ENCODE assay signal across 9 cellular contexts in genomic region chr5:159052282-159053011, GRCh38. TPM values are rescaled to one million over a fixed set of nuclear protein-coding genes. Genes with fewer than 3 reads are reported as not detected.
DNase-seq lines count a peak whose midpoint lies in the region; ATAC-seq, FAIRE-seq and TF ChIP-seq lines count a peak whose summit lies in the region.
"Had no signal": no experiment of that assay in that cellular context is flagged by ENCODE, and none has a peak within 500 bp of the region (broad histone marks: within the 10 kb centered on the region; RNA-seq: fewer than 3 reads in every experiment).

No MANE protein-coding gene starts in this region.

- peak overlapping the region; percentile 84 for H3K4me3 Mint-ChIP-seq in glutamatergic neuron (ENCODE audit: unreplicated experiment)
- peak overlapping the region in 1 of 3 donors; percentile 49 for H3K4me3 Mint-ChIP-seq in T-cell

- FAIRE-seq in GM19239 (lab: Jason Lieb, UNC): peak; percentile 94

- H3K4me1 ChIP-seq in NT2/D1 (ENCODE audit: insufficient read depth, insufficient read length): no peaks in the 10 kb centered on the region
- peaks cover 0 to 29% (median 18%) of the 10 kb centered on the region in 4 donors for H3K4me1 ChIP-seq in stomach

- POLR2A ChIA-PET in T-cell (lab: Charles Lee): interaction anchor here in 1 of 2 donors (0.7 kb wide), 1 partner anchor 15 kb away, joined by 13 read pairs; no protein-coding TSS in a partner anchor

- TF ChIP-seq CTCF in glutamatergic neuron (IDR thresholded peaks at IDR 0.05; ENCODE audit: partially characterized antibody, unreplicated experiment) (no peak), stomach (IDR thresholded peaks at IDR 0.05) (no peak)

- intact Hi-C loops in stomach (cut with DNase I; ENCODE audit: low total_unique reads): no loop called here

- no peak for ATAC-seq in T-cell (replicated peaks in 1 of 4)

- DNase-seq in GM19239 (ENCODE audit: insufficient read length, low spot score): no peak
- no peak for DNase-seq in NT2/D1 (ENCODE audit: low read depth, low spot score)
- peak; percentile 43 for DNase-seq in glutamatergic neuron
- no peak for DNase-seq in stomach
- DNase-seq in T-cell: no peak
- DNase-seq in activated CD4-positive, alpha-beta T cell treated with anti-CD3 and anti-CD28 coated beads, Interleukin-2, amount 50 U/mL, for 48 hours: no peak
- DNase-seq in NCI-H2227 (lab: John Stamatoyannopoulos, UW; ENCODE audit: unreplicated experiment): no peak
- DNase-seq: activated CD4-positive, CD25-positive, alpha-beta regulatory T cell; kidney glomerular epithelial cell had no signal

- peak overlapping the region; percentile 64 for H3K9ac ChIP-seq in NT2/D1 (ENCODE audit: insufficient read length, low read depth)

- no peak for TF ChIP-seq EP300 in stomach (IDR thresholded peaks at IDR 0.05)

- CTCF ChIA-PET in T-cell (lab: Charles Lee): interaction anchor here in 1 of 2 donors (0.7 kb wide), 1 partner anchor 26 kb away, joined by 3 read pairs; no protein-coding TSS in a partner anchor

- H3K27ac Mint-ChIP-seq in glutamatergic neuron (ENCODE audit: unreplicated experiment) (peak overlapping the region; percentile 86), T-cell (no peak overlapping the region)

- no peak overlapping the region for H3K4me3 ChIP-seq in NT2/D1 (ENCODE audit: insufficient read length, low read depth)
- H3K4me3 ChIP-seq in stomach: no peak overlapping the region

- no peaks in the 10 kb centered on the region for H3K9me3 ChIP-seq in NT2/D1 (ENCODE audit: insufficient read depth, low read length)
- H3K9me3 ChIP-seq in stomach: no peaks in the 10 kb centered on the region

- 28 to 55% (median 36%) methylated on average over 12 of the region's 12 CpGs for WGBS in stomach, 5 donors

- H3K27me3 Mint-ChIP-seq in glutamatergic neuron (ENCODE audit: unreplicated experiment) (peaks cover 15% of the 10 kb centered on the region), T-cell (peaks cover 63 to 73% of the 10 kb centered on the region in 2 donors)

- H3K27ac ChIP-seq in stomach: peak overlapping the region in 3 of 5 donors; percentile 15 to 77 (median 57)

- H3K36me3 Mint-ChIP-seq in glutamatergic neuron (ENCODE audit: unreplicated experiment) (no peaks in the 10 kb centered on the region), T-cell (no peaks in the 10 kb centered on the region)

- H3K9me3 Mint-ChIP-seq in glutamatergic neuron (ENCODE audit: unreplicated experiment) (peaks cover 23% of the 10 kb centered on the region), T-cell (no peaks in the 10 kb centered on the region)

- H3K4me1 Mint-ChIP-seq in glutamatergic neuron (ENCODE audit: low read depth, unreplicated experiment) (peaks cover 71% of the 10 kb centered on the region), T-cell (peaks cover 0 to 16% (median 8%) of the 10 kb centered on the region in 3 donors)

- H3K36me3 ChIP-seq in NT2/D1 (ENCODE audit: insufficient read depth, insufficient read length, low read length): no peaks in the 10 kb centered on the region
- H3K36me3 ChIP-seq in stomach: no peaks in the 10 kb centered on the region

- peaks cover 14% of the 10 kb centered on the region for H3K27me3 ChIP-seq in NT2/D1 (ENCODE audit: insufficient read depth, insufficient read length)
- peaks cover 0 to 56% (median 13%) of the 10 kb centered on the region in 3 donors for H3K27me3 ChIP-seq in stomach

- no peak for TF ChIP-seq POLR2A in stomach (IDR thresholded peaks at IDR 0.05)

RNA-seq across cellular contexts. Expression of gene EBF1, which starts 47.3 kb away (rescaled TPM):
- total RNA-seq in glutamatergic neuron (ENCODE audit: unreplicated experiment) (412 TPM), stomach (10 to 100 TPM in 3 of 5 donors, 1 to 10 TPM in 2; 8.4 to 70.6 (median 18.0) TPM), T-cell (1 to 10 TPM in 3 of 5 donors, under 1 TPM in 2; 0.38 to 4.2 (median 1.4) TPM)
- 1 to 10 TPM; 1.8 to 1.9 (median 1.9) TPM for polyA plus RNA-seq in stomach
